ENCODE assay signal across 1 cellular context in genomic region chr16:19093631-19094541, GRCh38.
TF ChIP-seq lines count a peak whose summit lies in the region.

No MANE protein-coding gene starts in this region.

TF ChIP-seq in HepG2, 621 proteins besides CTCF, POLR2A, EP300 and RAD21 (continued from another document):
- TF ChIP-seq ZNF691 (CRISPR knock-in tag; IDR thresholded peaks at IDR 0.05; ENCODE audit: borderline replicate concordance, low read depth) = no peak
